Comparison of ENCODE assay signal across 8 cellular contexts in genomic region chr7:38908759-38909335, GRCh38. TPM values are rescaled to one million over a fixed set of nuclear protein-coding genes. Genes with fewer than 3 reads are reported as not detected.
DNase-seq lines count a peak whose midpoint lies in the region; ATAC-seq, FAIRE-seq and TF ChIP-seq lines count a peak whose summit lies in the region.

Gene VPS41, minus strand, starts transcription at chr7:38909191. Its CDS starts 17 bp downstream, at chr7:38909174.

- H3K4me1 Mint-ChIP-seq in activated CD4-positive, alpha-beta memory T cell treated with anti-CD3 and anti-CD28 coated beads for 36 hours (ENCODE audit: low read depth): peaks cover 37% of the 10 kb centered on the region

- H3K36me3 ChIP-seq in BLaER1 treated with 17β-estradiol and CSF1 and Interleukin-3, amounts not matched to agents 10 nM and 100 nM: no peaks in the 10 kb centered on the region
- H3K36me3 ChIP-seq in ectodermal cell (ENCODE audit: control insufficient read depth, insufficient read depth, low read length) (no peaks in the 10 kb centered on the region), lower lobe of right lung (no peaks in the 10 kb centered on the region)

- 0 to 1% methylated on average over 20 of the region's 20 CpGs for WGBS in ectodermal cell, 2 experiments

- H3K9me3 Mint-ChIP-seq in activated CD4-positive, alpha-beta memory T cell treated with anti-CD3 and anti-CD28 coated beads for 36 hours: no peaks in the 10 kb centered on the region

- peak within 1 kb of the TSS; percentile 60 to 87 (median 75) for H3K27ac ChIP-seq in BLaER1 treated with 17β-estradiol and CSF1 and Interleukin-3, amounts not matched to agents 10 nM and 100 nM
- no peak within 1 kb of the TSS for H3K27ac ChIP-seq in ectodermal cell (ENCODE audit: insufficient read depth, low read depth, low read length, poor library complexity, severe bottlenecking)
- H3K27ac ChIP-seq in lower lobe of right lung: peak within 1 kb of the TSS; percentile 66

- peak within 1 kb of the TSS; percentile 77 to 87 (median 82) for H3K9ac ChIP-seq in BLaER1 treated with 17β-estradiol and CSF1 and Interleukin-3, amounts not matched to agents 10 nM and 100 nM

- H3K4me3 Mint-ChIP-seq in activated CD4-positive, alpha-beta memory T cell treated with anti-CD3 and anti-CD28 coated beads for 36 hours: peak within 1 kb of the TSS; percentile 91

- peak; percentile 99 for FAIRE-seq in GM19239 (lab: Jason Lieb, UNC)

- intact Hi-C loops in activated CD4-positive, alpha-beta memory T cell treated with anti-CD3 and anti-CD28 coated beads for 36 hours (cut with micrococcal nuclease): loop anchor here (2.0 to 10.0 kb wide), 5 partner anchors 28 to 1223 kb away; partner anchors contain the start of gene MPLKIP
- intact Hi-C loops in lower lobe of right lung (cut with DNase I): no loop called here

- no peaks in the 10 kb centered on the region for H3K27me3 Mint-ChIP-seq in activated CD4-positive, alpha-beta memory T cell treated with anti-CD3 and anti-CD28 coated beads for 36 hours

- ATAC-seq in HG03442 (IDR thresholded peaks at IDR 0.05; ENCODE audit: unreplicated experiment): peak; percentile 99
- ATAC-seq in lower lobe of right lung: peak; percentile 95 to 99

- H3K9me3 ChIP-seq in BLaER1 treated with 17β-estradiol and CSF1 and Interleukin-3, amounts not matched to agents 10 nM and 100 nM (replicated peaks in 1 of 11): no peaks in the 10 kb centered on the region
- H3K9me3 ChIP-seq in ectodermal cell (ENCODE audit: control insufficient read depth, low read length) (no peaks in the 10 kb centered on the region), lower lobe of right lung (no peaks in the 10 kb centered on the region)

- POLR2A ChIA-PET in activated CD4-positive, alpha-beta memory T cell treated with anti-CD3 and anti-CD28 coated beads for 36 hours (lab: Charles Lee): interaction anchor here (0.9 to 1.2 kb wide), 2 partner anchors 8 to 1225 kb away, joined by 3 to 4 read pairs; partner anchors contain the start of gene MPLKIP

- no peaks in the 10 kb centered on the region for H3K36me3 Mint-ChIP-seq in activated CD4-positive, alpha-beta memory T cell treated with anti-CD3 and anti-CD28 coated beads for 36 hours

- H3K4me2 ChIP-seq in BLaER1 treated with 17β-estradiol and CSF1 and Interleukin-3, amounts not matched to agents 10 nM and 100 nM: peak within 1 kb of the TSS; percentile 68 to 97 (median 89)

- TF ChIP-seq CTCF in lower lobe of right lung (IDR thresholded peaks at IDR 0.05): no peak

- peak within 1 kb of the TSS; percentile 80 to 94 (median 90) for H3K4me3 ChIP-seq in BLaER1 treated with 17β-estradiol and CSF1 and Interleukin-3, amounts not matched to agents 10 nM and 100 nM
- H3K4me3 ChIP-seq in ectodermal cell (ENCODE audit: insufficient read depth, low read depth, low read length): peak within 1 kb of the TSS; percentile 75
- peak within 1 kb of the TSS; percentile 90 for H3K4me3 ChIP-seq in lower lobe of right lung

- no peaks in the 10 kb centered on the region for H3K27me3 ChIP-seq in BLaER1 treated with 17β-estradiol and CSF1 and Interleukin-3, amounts not matched to agents 10 nM and 100 nM
- H3K27me3 ChIP-seq in ectodermal cell (ENCODE audit: control insufficient read depth, insufficient read depth, low read length, poor library complexity, severe bottlenecking) (no peaks in the 10 kb centered on the region), lower lobe of right lung (ENCODE audit: low read depth) (no peaks in the 10 kb centered on the region)

- CTCF ChIA-PET in activated CD4-positive, alpha-beta memory T cell treated with anti-CD3 and anti-CD28 coated beads for 36 hours (lab: Charles Lee): no interaction called here

- peaks cover 0 to 36% (median 0%) of the 10 kb centered on the region in 11 experiments; a peak in 7 of 22 replicates for H4K20me1 ChIP-seq in BLaER1 treated with 17β-estradiol and CSF1 and Interleukin-3, amounts not matched to agents 10 nM and 100 nM

- DNase-seq in GM19239 (ENCODE audit: insufficient read length, low spot score) (peak; percentile 80), NCI-H69 (lab: John Stamatoyannopoulos, UW) (peak; percentile 92), lower lobe of right lung (peak; percentile 84)
- DNase-seq in activated CD4-positive, alpha-beta memory T cell treated with anti-CD3 and anti-CD28 coated beads for 36 hours: peak; percentile 86
- peak; percentile 46 to 52 (median 50) for DNase-seq in stimulated activated CD4-positive, alpha-beta T cell treated with anti-CD3 and anti-CD28 coated beads, TNF-alpha, amount 100 ng/mL, for 1 hour (ENCODE audit: low read depth in 3 of 3, low spot score in 1 of 3)

- peaks cover 12 to 35% (median 24%) of the 10 kb centered on the region in 10 experiments for H3K4me1 ChIP-seq in BLaER1 treated with 17β-estradiol and CSF1 and Interleukin-3, amounts not matched to agents 10 nM and 100 nM
- no peaks in the 10 kb centered on the region for H3K4me1 ChIP-seq in ectodermal cell (ENCODE audit: control insufficient read depth, insufficient read depth, low read length)
- peaks cover 18% of the 10 kb centered on the region for H3K4me1 ChIP-seq in lower lobe of right lung

- H3K27ac Mint-ChIP-seq in activated CD4-positive, alpha-beta memory T cell treated with anti-CD3 and anti-CD28 coated beads for 36 hours: peak within 1 kb of the TSS; percentile 68

RNA-seq across cellular contexts. Expression of gene VPS41, which starts in this region (rescaled TPM):
- 10 to 100 TPM; 62.9 to 66.8 TPM for total RNA-seq in activated CD4-positive, alpha-beta memory T cell treated with anti-CD3 and anti-CD28 coated beads for 36 hours
- 62.2 TPM for polyA plus RNA-seq in ectodermal cell (2013, experiment 1 of 4)
- polyA plus RNA-seq in ectodermal cell (2013, experiment 2 of 4): 60.1 TPM
- 35.7 TPM for polyA plus RNA-seq in ectodermal cell (2013, experiment 3 of 4)
- 37.0 TPM for polyA plus RNA-seq in ectodermal cell (2013, experiment 4 of 4)
- total RNA-seq in lower lobe of right lung: 103 TPM
